ENCODE assay signal across 18 cellular contexts in the genomic region with DNA sequence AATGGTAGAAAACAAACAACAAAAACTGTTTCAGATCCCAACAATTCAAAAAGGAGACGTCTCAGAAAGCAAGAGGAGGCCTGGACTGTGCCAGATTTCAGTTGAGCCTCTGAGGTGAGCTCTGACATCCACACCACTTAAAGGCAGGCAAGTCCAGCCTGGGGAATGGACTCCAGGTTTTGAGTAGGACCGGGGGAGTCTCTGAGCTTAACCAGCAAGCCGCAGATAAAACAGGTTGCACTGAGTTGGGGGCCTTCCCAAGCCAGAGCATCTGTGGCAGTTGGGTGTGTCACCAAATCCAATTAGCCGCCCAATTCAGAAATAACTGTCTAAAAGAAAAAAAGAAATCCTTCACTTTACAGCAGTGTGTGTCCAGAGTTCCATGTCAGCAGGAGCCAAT. TPM values are rescaled to one million over a fixed set of nuclear protein-coding genes. Genes with fewer than 3 reads are reported as not detected.
DNase-seq lines count a peak whose midpoint lies in the region; TF ChIP-seq lines count a peak whose summit lies in the region.
"Had no signal": no experiment of that assay in that cellular context is flagged by ENCODE, and none has a peak within 500 bp of the region (broad histone marks: within the 10 kb centered on the region; RNA-seq: fewer than 3 reads in every experiment).

No MANE protein-coding gene starts in this region.

- CTCF ChIA-PET in A673 (lab: Charles Lee): interaction anchor here (0.6 kb wide), 1 partner anchor 236 kb away, joined by 3 read pairs; no protein-coding TSS in a partner anchor
- CTCF ChIA-PET in CD4-positive, alpha-beta memory T cell (lab: Charles Lee; ENCODE audit: partially characterized antibody): interaction anchor here (0.7 to 16.2 kb wide), 19 partner anchors 9 to 230 kb away, joined by 3 to 488 read pairs (median 6); a partner anchor contains a TSS
- CTCF ChIA-PET in activated CD4-positive, alpha-beta memory T cell treated with anti-CD3 and anti-CD28 coated beads, Interleukin-2, amount 10 ng/mL, durations not matched to agents 7 days and 5 days (lab: Charles Lee): interaction anchor here (0.9 to 11.3 kb wide), 12 partner anchors 18 to 234 kb away, joined by 3 to 163 read pairs (median 8); a partner anchor contains a TSS

- peak overlapping the region; percentile 87 to 95 (median 93) for H3K27ac Mint-ChIP-seq in CD4-positive, alpha-beta memory T cell
- H3K27ac Mint-ChIP-seq in activated CD4-positive, alpha-beta memory T cell treated with anti-CD3 and anti-CD28 coated beads, Interleukin-2, amount 10 ng/mL, durations not matched to agents 7 days and 5 days: peak overlapping the region; percentile 72
- H3K27ac Mint-ChIP-seq in immature natural killer cell: peak overlapping the region; percentile 46 to 82 (median 72)
- H3K27ac Mint-ChIP-seq: B cell, IgD-negative memory B cell had no signal

- H3K4me3 Mint-ChIP-seq in CD4-positive, alpha-beta memory T cell: peak overlapping the region in 4 of 8 donors; percentile 17 to 80 (median 26)
- H3K4me3 Mint-ChIP-seq in activated CD4-positive, alpha-beta memory T cell treated with anti-CD3 and anti-CD28 coated beads, Interleukin-2, amount 10 ng/mL, durations not matched to agents 7 days and 5 days: no peak overlapping the region
- no peak overlapping the region for H3K4me3 Mint-ChIP-seq in immature natural killer cell
- H3K4me3 Mint-ChIP-seq: B cell, IgD-negative memory B cell had no signal

- TF ChIP-seq CTCF in A673 (conservative IDR thresholded peaks at IDR 0.05; ENCODE audit: low read depth, low read length): no peak; the same call in 1 of the 2 replicates

- no peak overlapping the region for H3K4me3 ChIP-seq in A673 (ENCODE audit: low read depth, low read length, poor library complexity, severe bottlenecking)
- no peak overlapping the region for H3K4me3 ChIP-seq in CD4-positive, alpha-beta memory T cell (ENCODE audit: low read length in 2 of 2)
- H3K4me3 ChIP-seq: breast epithelium, dorsolateral prefrontal cortex, esophagus squamous epithelium, GM23248, suprapubic skin had no signal

- no peaks in the 10 kb centered on the region for H3K4me1 ChIP-seq in A673 (ENCODE audit: insufficient read depth, low read length, poor library complexity, severe bottlenecking)
- H3K4me1 ChIP-seq in CD4-positive, alpha-beta memory T cell (ENCODE audit: insufficient read depth, low read length): peaks cover 57% of the 10 kb centered on the region
- H3K4me1 ChIP-seq: breast epithelium, suprapubic skin had no signal

- H3K27me3 Mint-ChIP-seq in CD4-positive, alpha-beta memory T cell: no peaks in the 10 kb centered on the region
- H3K27me3 Mint-ChIP-seq in activated CD4-positive, alpha-beta memory T cell treated with anti-CD3 and anti-CD28 coated beads, Interleukin-2, amount 10 ng/mL, durations not matched to agents 7 days and 5 days: no peaks in the 10 kb centered on the region
- peaks cover 5 to 8% (median 5%) of the 10 kb centered on the region in 3 donors for H3K27me3 Mint-ChIP-seq in immature natural killer cell (ENCODE audit: low read depth in 3 of 3)
- H3K27me3 Mint-ChIP-seq: B cell, IgD-negative memory B cell had no signal

- peaks cover 54 to 90% of the 10 kb centered on the region in 2 donors for H3K36me3 Mint-ChIP-seq in CD4-positive, alpha-beta memory T cell
- H3K36me3 Mint-ChIP-seq in activated CD4-positive, alpha-beta memory T cell treated with anti-CD3 and anti-CD28 coated beads, Interleukin-2, amount 10 ng/mL, durations not matched to agents 7 days and 5 days (ENCODE audit: low read depth): peaks cover 84% of the 10 kb centered on the region
- peaks cover 31 to 46% (median 33%) of the 10 kb centered on the region in 3 donors for H3K36me3 Mint-ChIP-seq in immature natural killer cell

- no peaks in the 10 kb centered on the region for H3K27me3 ChIP-seq in A673 (replicated peaks; ENCODE audit: insufficient read depth, low read depth, low read length, poor library complexity)
- H3K27me3 ChIP-seq in CD4-positive, alpha-beta memory T cell (ENCODE audit: insufficient read depth, low read length): no peaks in the 10 kb centered on the region
- H3K27me3 ChIP-seq: breast epithelium, dorsolateral prefrontal cortex, esophagus squamous epithelium, suprapubic skin had no signal

- POLR2A ChIA-PET in A673 (lab: Charles Lee; ENCODE audit: low non-redundant PET): no interaction called here
- POLR2A ChIA-PET in CD4-positive, alpha-beta memory T cell (lab: Charles Lee; ENCODE audit: partially characterized antibody): interaction anchor here (0.9 to 14.2 kb wide), 9 partner anchors 8 to 54 kb away, joined by 3 to 361 read pairs (median 9); a partner anchor contains a TSS
- POLR2A ChIA-PET in activated CD4-positive, alpha-beta memory T cell treated with anti-CD3 and anti-CD28 coated beads, Interleukin-2, amount 10 ng/mL, durations not matched to agents 7 days and 5 days (lab: Charles Lee): interaction anchor here (0.6 to 5.8 kb wide), 9 partner anchors 8 to 208 kb away, joined by 3 to 60 read pairs (median 5); a partner anchor contains a TSS

- intact Hi-C loops in A673 (cut with micrococcal nuclease; ENCODE audit: unreplicated experiment): no loop called here
- intact Hi-C loops in CD4-positive, alpha-beta memory T cell (cut with micrococcal nuclease): loop anchor here (1.0 kb wide), 5 partner anchors 10 to 231 kb away; no protein-coding TSS in a partner anchor

- no peaks in the 10 kb centered on the region for H3K36me3 ChIP-seq in A673 (ENCODE audit: insufficient read depth, low read length, poor library complexity, severe bottlenecking)
- H3K36me3 ChIP-seq in CD4-positive, alpha-beta memory T cell (ENCODE audit: insufficient read depth, low read length): peaks cover 74% of the 10 kb centered on the region
- H3K36me3 ChIP-seq: breast epithelium had no signal

- DNase-seq in A673 (ENCODE audit: low spot score) (peak; percentile 15), immature natural killer cell (no peak), cortex of kidney (lab: John Stamatoyannopoulos, UW) (no peak), dermis blood vessel endothelial cell (no peak), NCI-H146 (lab: John Stamatoyannopoulos, UW) (no peak)
- no peak for DNase-seq in CD4-positive, alpha-beta memory T cell
- DNase-seq in activated CD4-positive, alpha-beta memory T cell treated with anti-CD3 and anti-CD28 coated beads, Interleukin-2, amount 10 ng/mL, durations not matched to agents 7 days and 5 days: no peak
- DNase-seq: DMS 273 treated with DMSO at 0.1 percent for 48 hours, dorsolateral prefrontal cortex, esophagus squamous epithelium, glutamatergic neuron, GM23248, NCI-H2081, NCI-H510A had no signal

- no peaks in the 10 kb centered on the region for H3K9me3 Mint-ChIP-seq in CD4-positive, alpha-beta memory T cell
- H3K9me3 Mint-ChIP-seq in activated CD4-positive, alpha-beta memory T cell treated with anti-CD3 and anti-CD28 coated beads, Interleukin-2, amount 10 ng/mL, durations not matched to agents 7 days and 5 days: no peaks in the 10 kb centered on the region
- no peaks in the 10 kb centered on the region for H3K9me3 Mint-ChIP-seq in immature natural killer cell
- H3K9me3 Mint-ChIP-seq: IgD-negative memory B cell had no signal

- H3K9me3 ChIP-seq in A673 (ENCODE audit: low read depth, low read length, poor library complexity, severe bottlenecking): no peaks in the 10 kb centered on the region
- H3K9me3 ChIP-seq in CD4-positive, alpha-beta memory T cell (ENCODE audit: control insufficient read depth in 1 of 2, low read length in 2 of 2): no peaks in the 10 kb centered on the region
- H3K9me3 ChIP-seq: breast epithelium, esophagus squamous epithelium, suprapubic skin had no signal

- peaks cover 48 to 79% (median 59%) of the 10 kb centered on the region in 4 donors for H3K4me1 Mint-ChIP-seq in CD4-positive, alpha-beta memory T cell
- peaks cover 54% of the 10 kb centered on the region for H3K4me1 Mint-ChIP-seq in activated CD4-positive, alpha-beta memory T cell treated with anti-CD3 and anti-CD28 coated beads, Interleukin-2, amount 10 ng/mL, durations not matched to agents 7 days and 5 days
- peaks cover 59 to 61% of the 10 kb centered on the region in 2 donors for H3K4me1 Mint-ChIP-seq in immature natural killer cell
- H3K4me1 Mint-ChIP-seq: B cell had no signal

- no TSS peak for BruUV-seq in A673 (replicated peaks; lab: Mats Ljungman, UMichigan)

- H3K27ac ChIP-seq in A673 (ENCODE audit: low read depth, low read length, poor library complexity, severe bottlenecking): no peak overlapping the region
- peak overlapping the region; percentile 31 for H3K27ac ChIP-seq in CD4-positive, alpha-beta memory T cell (ENCODE audit: low read depth, low read length)
- H3K27ac ChIP-seq: breast epithelium, esophagus squamous epithelium, GM23248, suprapubic skin had no signal

RNA-seq across cellular contexts. Expression of a gene that starts 54.7 kb away (rescaled TPM):
- total RNA-seq in A673 (2021) (19.8 and 21.5 TPM in 2 replicates), dermis blood vessel endothelial cell (18.0 and 20.1 TPM in 2 replicates)
- 10 to 100 TPM; 78.5 to 84.7 TPM for total RNA-seq in CD4-positive, alpha-beta memory T cell
- polyA plus RNA-seq in CD4-positive, alpha-beta memory T cell: 10 to 100 TPM; 61.7 to 68.0 TPM
- total RNA-seq in activated CD4-positive, alpha-beta memory T cell treated with anti-CD3 and anti-CD28 coated beads, Interleukin-2, amount 10 ng/mL, durations not matched to agents 7 days and 5 days: 10 to 100 TPM; 26.9 to 27.1 TPM
- 10 to 100 TPM; 22.0 to 27.3 (median 23.8) TPM for polyA plus RNA-seq in immature natural killer cell

RNA-seq across cellular contexts. Expression of a gene that starts 55.0 kb away (rescaled TPM):
- total RNA-seq in A673 (2021) (24.0 and 26.4 TPM in 2 replicates), dermis blood vessel endothelial cell (21.3 and 26.8 TPM in 2 replicates)
- total RNA-seq in CD4-positive, alpha-beta memory T cell: 10 to 100 TPM; 15.2 to 15.4 TPM
- 10 to 100 TPM; 19.6 to 39.7 TPM for polyA plus RNA-seq in CD4-positive, alpha-beta memory T cell
- 10 to 100 TPM; 16.7 to 19.8 TPM for total RNA-seq in activated CD4-positive, alpha-beta memory T cell treated with anti-CD3 and anti-CD28 coated beads, Interleukin-2, amount 10 ng/mL, durations not matched to agents 7 days and 5 days
- polyA plus RNA-seq in immature natural killer cell: 10 to 100 TPM; 22.3 to 31.8 (median 25.5) TPM
